Comparison of ENCODE assay signal across 13 cellular contexts in genomic region chr6:53239526-53239925, GRCh38.
DNase-seq lines count a peak whose midpoint lies in the region; ATAC-seq and FAIRE-seq lines count a peak whose summit lies in the region.
"Had no signal": no experiment of that assay in that cellular context is flagged by ENCODE, and none has a peak within 500 bp of the region (broad histone marks: within the 10 kb centered on the region; RNA-seq: fewer than 3 reads in every experiment).

No MANE protein-coding gene starts in this region.

- H3K27ac ChIP-seq in substantia nigra (ENCODE audit: low read depth, low read length, poor library complexity, severe bottlenecking) = no peak overlapping the region
- no peak overlapping the region for H3K27ac ChIP-seq in CD4-positive, alpha-beta memory T cell (ENCODE audit: low read depth, low read length)
- H3K27ac ChIP-seq: transverse colon had no signal

- DNase-seq in NCI-H2107 treated with DMSO at 0.1 percent for 48 hours (lab: John Stamatoyannopoulos, UW; ENCODE audit: unreplicated experiment) (peak; percentile 16), NCI-H2107 (lab: John Stamatoyannopoulos, UW) (no peak), substantia nigra (lab: John Stamatoyannopoulos, UW) (no peak), RCC 7860 (ENCODE audit: low spot score) (no peak)
- no peak for DNase-seq in CD4-positive, alpha-beta memory T cell
- DNase-seq: 8988T; activated naive CD4-positive, alpha-beta T cell treated with anti-CD3 and anti-CD28 coated beads, Interleukin-2, amount 50 U/mL, for 16 hours; MM.1S; transverse colon had no signal

- H3K36me3 Mint-ChIP-seq in CD4-positive, alpha-beta memory T cell = peaks cover 0 to 12% of the 10 kb centered on the region in 2 donors

- H3K36me3 ChIP-seq in CD4-positive, alpha-beta memory T cell (ENCODE audit: insufficient read depth, low read length) = no peaks in the 10 kb centered on the region
- H3K36me3 ChIP-seq: transverse colon had no signal

- no peaks in the 10 kb centered on the region for H3K27me3 ChIP-seq in CD4-positive, alpha-beta memory T cell (ENCODE audit: insufficient read depth, low read length)
- H3K27me3 ChIP-seq: transverse colon had no signal

- intact Hi-C loops in CD4-positive, alpha-beta memory T cell (cut with micrococcal nuclease) = no loop called here

- FAIRE-seq in RCC 7860 (lab: Jason Lieb, UNC) = no peak
- FAIRE-seq: G401.6 had no signal

- H3K4me1 ChIP-seq in CD4-positive, alpha-beta memory T cell (ENCODE audit: insufficient read depth, low read length) = peaks cover 33% of the 10 kb centered on the region
- H3K4me1 ChIP-seq: transverse colon had no signal

- H3K4me3 ChIP-seq in CD4-positive, alpha-beta memory T cell (ENCODE audit: low read length in 2 of 2) = no peak overlapping the region
- H3K4me3 ChIP-seq: transverse colon had no signal

- CTCF ChIA-PET in CD4-positive, alpha-beta memory T cell (lab: Charles Lee; ENCODE audit: partially characterized antibody) = no interaction called here

- POLR2A ChIA-PET in CD4-positive, alpha-beta memory T cell (lab: Charles Lee; ENCODE audit: partially characterized antibody) = interaction anchor here (1.0 kb wide), 1 partner anchor 108 kb away, joined by 3 read pairs; no protein-coding TSS in a partner anchor

- H3K27ac Mint-ChIP-seq in CD4-positive, alpha-beta memory T cell = peak overlapping the region in 2 of 7 donors; percentile 28 to 49

- H3K4me3 Mint-ChIP-seq in CD4-positive, alpha-beta memory T cell = no peak overlapping the region

- peaks cover 0 to 8% (median under 1%) of the 10 kb centered on the region in 8 donors for H3K9me3 Mint-ChIP-seq in CD4-positive, alpha-beta memory T cell

- no peaks in the 10 kb centered on the region for H3K27me3 Mint-ChIP-seq in CD4-positive, alpha-beta memory T cell

- ATAC-seq in GM19438 (IDR thresholded peaks at IDR 0.05; ENCODE audit: low read depth, unreplicated experiment) (peak; percentile 53), HG03039 (IDR thresholded peaks at IDR 0.05; ENCODE audit: unreplicated experiment) (peak; percentile 60), esophagus mucosa (peak; percentile 26)

- no peaks in the 10 kb centered on the region for H3K9me3 ChIP-seq in CD4-positive, alpha-beta memory T cell (ENCODE audit: control insufficient read depth in 1 of 2, low read length in 2 of 2)
- H3K9me3 ChIP-seq: transverse colon had no signal

- H3K4me1 Mint-ChIP-seq in CD4-positive, alpha-beta memory T cell = peaks cover 31 to 48% (median 38%) of the 10 kb centered on the region in 4 donors
